8 cellular contexts compared by ENCODE assay signal in the genomic region with DNA sequence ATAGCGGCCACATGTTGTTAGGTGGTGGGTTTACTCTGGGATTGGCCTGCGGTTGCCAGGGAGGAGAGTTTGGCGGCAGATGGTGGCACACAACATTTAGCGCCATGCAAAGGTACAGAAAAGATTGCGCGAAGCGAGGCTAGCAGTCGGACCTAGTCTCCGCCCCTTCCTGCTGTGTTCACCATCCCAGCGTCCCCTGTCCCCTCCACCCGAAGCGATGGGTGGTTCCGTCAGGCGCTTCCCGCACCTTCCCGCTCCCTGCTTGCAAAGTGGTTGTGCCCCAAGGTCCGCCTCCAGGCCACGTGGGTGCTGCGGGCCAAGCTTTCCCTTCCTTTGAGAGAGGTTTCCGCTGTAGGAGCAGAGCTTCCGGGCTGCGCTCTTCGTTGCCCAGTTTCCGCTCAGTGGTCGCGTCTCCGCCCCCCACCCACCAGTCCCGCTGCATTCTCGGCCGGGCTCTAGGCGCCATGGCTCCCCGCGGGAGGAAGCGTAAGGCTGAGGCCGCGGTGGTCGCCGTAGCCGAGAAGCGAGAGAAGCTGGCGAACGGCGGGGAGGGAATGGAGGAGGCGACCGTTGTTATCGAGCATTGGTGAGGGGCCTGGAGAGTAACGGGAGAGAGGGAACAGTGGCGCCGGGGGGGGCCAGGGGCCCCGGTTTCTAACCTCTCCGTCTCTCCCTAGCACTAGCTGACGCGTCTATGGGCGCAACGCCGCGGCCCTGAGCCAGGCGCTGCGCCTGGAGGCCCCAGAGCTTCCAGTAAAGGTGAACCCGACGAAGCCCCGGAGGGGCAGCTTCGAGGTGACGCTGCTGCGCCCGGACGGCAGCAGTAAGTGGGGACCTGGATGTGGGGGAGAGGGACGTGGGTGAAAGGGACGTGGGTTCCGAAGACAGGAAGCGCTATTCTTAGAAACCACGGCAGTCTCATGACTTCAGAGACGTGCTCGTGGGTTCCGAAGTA. TPM values are rescaled to one million over a fixed set of nuclear protein-coding genes. Genes with fewer than 3 reads are reported as not detected.
DNase-seq lines count a peak whose midpoint lies in the region; ATAC-seq and TF ChIP-seq lines count a peak whose summit lies in the region.

A gene with protein sequence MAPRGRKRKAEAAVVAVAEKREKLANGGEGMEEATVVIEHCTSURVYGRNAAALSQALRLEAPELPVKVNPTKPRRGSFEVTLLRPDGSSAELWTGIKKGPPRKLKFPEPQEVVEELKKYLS (plus strand): TSS at position 360 of the 955 bp plus-strand sequence. CDS start 105 bp downstream, at position 465.

- in situ Hi-C loops in GM18951 (cut with MboI; ENCODE audit: low sequenced_read_pairs, unreplicated experiment), result no loop called here

- TF ChIP-seq POLR2A in GM18951 (IDR thresholded peaks at IDR 0.05; ENCODE audit: extremely low read depth, insufficient read depth, insufficient read length) (peak; percentile 92), spleen (IDR thresholded peaks at IDR 0.05) (peak; percentile 48 to 69 (median 58))

- peaks cover 0 to 78% (median 59%) of the 10 kb centered on the region in 6 donors for H3K36me3 ChIP-seq in spleen

- peak; percentile 86 for ATAC-seq in HG03196 (IDR thresholded peaks at IDR 0.05; ENCODE audit: unreplicated experiment)

- peak within 1 kb of the TSS; percentile 56 to 94 (median 90) for H3K4me3 ChIP-seq in spleen

- DNase-seq in AG08395 (ENCODE audit: low spot score) (peak; percentile 98), NCI-H345 (lab: John Stamatoyannopoulos, UW) (peak; percentile 96), inferior parietal cortex (ENCODE audit: extremely low spot score) (peak; percentile 94), spleen (peak; percentile 98)
- DNase-seq in activated CD4-positive, CD25-positive, alpha-beta regulatory T cell (lab: John Stamatoyannopoulos, UW), result peak; percentile 78 to 84 (median 79)
- peak; percentile 91 for DNase-seq in central memory CD4-positive, alpha-beta T cell

- 0 to 1% (median 0%) methylated on average over 57 to 75 of the region's 75 CpGs for WGBS in spleen, 5 donors

- TF ChIP-seq CTCF in spleen (IDR thresholded peaks at IDR 0.05 in 8 of 11, conservative IDR thresholded peaks at IDR 0.05 in 3 of 11), result peak in 1 of 11 experiments; percentile 4

- H3K27me3 ChIP-seq in spleen (replicated peaks in 1 of 7), result no peaks in the 10 kb centered on the region

- peaks cover 15 to 56% (median 37%) of the 10 kb centered on the region in 6 donors for H3K4me1 ChIP-seq in spleen

- intact Hi-C loops in spleen (cut with DNase I; ENCODE audit: low total_unique reads), result no loop called here

- H3K9me3 ChIP-seq in spleen, result no peaks in the 10 kb centered on the region

- peak within 1 kb of the TSS; percentile 93 to 98 (median 96) for H3K27ac ChIP-seq in spleen

RNA-seq across cellular contexts. Expression of the gene that starts here (rescaled TPM):
- total RNA-seq in spleen, result 100 to 1,000 TPM in 4 of 7 donors, 10 to 100 TPM in 3; 79.1 to 119 (median 104) TPM
- polyA plus RNA-seq in spleen, result 100 to 1,000 TPM; 175 to 247 (median 245) TPM

Comparison
In these comparisons a context has a peak if more than half of its experiments do, and no peak if none do; other contexts are left out.
1. Peak in every context shown above with its lines: DNase-seq, ATAC-seq, H3K4me3 ChIP-seq and H3K27ac ChIP-seq.